ENCODE assay signal across 9 cellular contexts in the genomic region with DNA sequence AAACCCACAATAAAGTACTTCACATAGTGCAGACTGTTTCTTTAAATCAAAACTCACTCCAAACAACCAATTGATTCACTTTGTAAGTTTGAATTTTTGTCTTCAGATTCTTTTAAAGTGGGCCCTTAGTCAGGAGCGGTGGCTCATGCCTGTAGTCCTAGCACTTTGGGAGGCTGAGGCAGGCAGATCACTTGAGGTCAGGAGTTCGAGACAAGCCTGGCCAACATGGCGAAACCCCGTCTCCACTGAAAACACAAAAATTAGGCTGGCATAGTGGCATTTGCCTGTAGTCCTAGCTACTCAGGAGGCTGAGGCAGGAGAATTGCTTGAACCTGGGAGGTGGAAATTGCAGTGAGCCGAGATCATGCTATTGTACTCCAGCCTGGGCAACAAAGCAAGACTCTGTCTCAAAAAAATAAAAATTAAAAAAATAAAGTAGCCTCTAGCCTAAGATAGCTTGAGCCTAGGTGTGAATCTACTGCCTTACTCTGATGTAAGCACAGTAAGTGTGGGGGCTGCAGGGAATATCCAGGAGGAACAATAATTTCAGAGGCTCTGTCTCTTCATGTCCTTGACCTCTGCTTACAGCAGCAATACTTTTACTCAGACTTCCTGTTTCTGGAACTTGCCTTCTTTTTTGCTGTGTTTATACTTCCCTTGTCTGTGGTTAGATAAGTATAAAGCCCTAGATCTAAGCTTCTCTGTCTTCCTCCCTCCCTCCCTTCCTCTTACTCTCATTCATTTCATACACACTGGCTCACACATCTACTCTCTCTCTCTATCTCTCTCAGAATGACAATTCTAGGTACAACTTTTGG. TPM values are rescaled to one million over a fixed set of nuclear protein-coding genes. Genes with fewer than 3 reads are reported as not detected.
DNase-seq lines count a peak whose midpoint lies in the region; ATAC-seq and TF ChIP-seq lines count a peak whose summit lies in the region.
"Had no signal": no experiment of that assay in that cellular context is flagged by ENCODE, and none has a peak within 500 bp of the region (broad histone marks: within the 10 kb centered on the region; RNA-seq: fewer than 3 reads in every experiment).

A gene with protein sequence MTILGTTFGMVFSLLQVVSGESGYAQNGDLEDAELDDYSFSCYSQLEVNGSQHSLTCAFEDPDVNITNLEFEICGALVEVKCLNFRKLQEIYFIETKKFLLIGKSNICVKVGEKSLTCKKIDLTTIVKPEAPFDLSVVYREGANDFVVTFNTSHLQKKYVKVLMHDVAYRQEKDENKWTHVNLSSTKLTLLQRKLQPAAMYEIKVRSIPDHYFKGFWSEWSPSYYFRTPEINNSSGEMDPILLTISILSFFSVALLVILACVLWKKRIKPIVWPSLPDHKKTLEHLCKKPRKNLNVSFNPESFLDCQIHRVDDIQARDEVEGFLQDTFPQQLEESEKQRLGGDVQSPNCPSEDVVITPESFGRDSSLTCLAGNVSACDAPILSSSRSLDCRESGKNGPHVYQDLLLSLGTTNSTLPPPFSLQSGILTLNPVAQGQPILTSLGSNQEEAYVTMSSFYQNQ (plus strand): TSS at position 706 of the 818 bp plus-strand sequence. CDS start 87 bp downstream, at position 793.

- H3K27me3 ChIP-seq in Peyer's patch: no peaks in the 10 kb centered on the region
- H3K27me3 ChIP-seq in endodermal cell (ENCODE audit: control insufficient read depth, insufficient read depth, low read length, poor library complexity, severe bottlenecking): no peaks in the 10 kb centered on the region
- H3K27me3 ChIP-seq in thoracic aorta (replicated peaks; ENCODE audit: insufficient read depth): no peaks in the 10 kb centered on the region
- H3K27me3 ChIP-seq: esophagus muscularis mucosa had no signal

- H3K36me3 Mint-ChIP-seq in activated T-cell treated with anti-CD3 and anti-CD28 coated beads, Interleukin-2, amount 50 U/mL, for 72 hours (ENCODE audit: insufficient read depth in 2 of 2): peaks cover 14 to 50% of the 10 kb centered on the region in 2 donors
- no peaks in the 10 kb centered on the region for H3K36me3 Mint-ChIP-seq in endodermal cell (ENCODE audit: low read depth)
- H3K36me3 Mint-ChIP-seq in stimulated activated memory B cell treated with anti-CD40 and anti-IgM and Interleukin-4, amounts not matched to agents 10 μg/mL and 1 μg/mL and 100 μg/mL, for 72 hours: no peaks in the 10 kb centered on the region

- H3K4me3 ChIP-seq in Peyer's patch (peak within 1 kb of the TSS; percentile 31 to 38 (median 37)), endodermal cell (ENCODE audit: low read length) (peak within 1 kb of the TSS; percentile 16), thoracic aorta (peak within 1 kb of the TSS; percentile 25), coronary artery (no peak within 1 kb of the TSS)
- H3K4me3 ChIP-seq: esophagus muscularis mucosa had no signal

- peak within 1 kb of the TSS; percentile 91 to 92 for H3K4me3 Mint-ChIP-seq in activated T-cell treated with anti-CD3 and anti-CD28 coated beads, Interleukin-2, amount 50 U/mL, for 72 hours
- H3K4me3 Mint-ChIP-seq in endodermal cell: no peak within 1 kb of the TSS
- no peak within 1 kb of the TSS for H3K4me3 Mint-ChIP-seq in stimulated activated memory B cell treated with anti-CD40 and anti-IgM and Interleukin-4, amounts not matched to agents 10 μg/mL and 1 μg/mL and 100 μg/mL, for 72 hours

- WGBS in endodermal cell (ENCODE audit: insufficient coverage in 1 of 2, insufficient read length in 1 of 2), 2 experiments: 91 to 92% methylated on average over 4 to 5 of the region's 5 CpGs

- H3K27me3 Mint-ChIP-seq in activated T-cell treated with anti-CD3 and anti-CD28 coated beads, Interleukin-2, amount 50 U/mL, for 72 hours (ENCODE audit: low read depth): no peaks in the 10 kb centered on the region
- no peaks in the 10 kb centered on the region for H3K27me3 Mint-ChIP-seq in endodermal cell (ENCODE audit: insufficient read depth)
- H3K27me3 Mint-ChIP-seq in stimulated activated memory B cell treated with anti-CD40 and anti-IgM and Interleukin-4, amounts not matched to agents 10 μg/mL and 1 μg/mL and 100 μg/mL, for 72 hours: no peaks in the 10 kb centered on the region

- TF ChIP-seq CTCF in Peyer's patch (IDR thresholded peaks at IDR 0.05) (no peak), endodermal cell (conservative IDR thresholded peaks at IDR 0.05) (no peak), thoracic aorta (IDR thresholded peaks at IDR 0.05) (no peak), coronary artery (IDR thresholded peaks at IDR 0.05) (no peak)

- DNase-seq in activated T-cell treated with anti-CD3 and anti-CD28 coated beads, Interleukin-2, amount 50 U/mL, for 72 hours: no peak
- no peak for DNase-seq in activated T-cell treated with anti-CD3 and anti-CD28 coated beads for 4 hours
- no peak for DNase-seq in Peyer's patch
- DNase-seq in endodermal cell: no peak
- DNase-seq in thoracic aorta (ENCODE audit: low spot score): no peak
- no peak for DNase-seq in cerebellar cortex (ENCODE audit: low spot score)
- DNase-seq in coronary artery (ENCODE audit: low spot score): no peak

- H3K4me1 ChIP-seq in Peyer's patch (peaks cover 0 to 8% (median 0%) of the 10 kb centered on the region in 4 donors), endodermal cell (ENCODE audit: control insufficient read depth, insufficient read depth, low read length) (peaks cover 34% of the 10 kb centered on the region), thoracic aorta (ENCODE audit: control insufficient read depth in 1 of 2, low read depth in 2 of 2) (no peaks in the 10 kb centered on the region)

- no peaks in the 10 kb centered on the region for H3K9me3 Mint-ChIP-seq in activated T-cell treated with anti-CD3 and anti-CD28 coated beads, Interleukin-2, amount 50 U/mL, for 72 hours
- no peaks in the 10 kb centered on the region for H3K9me3 Mint-ChIP-seq in endodermal cell
- peaks cover 3% of the 10 kb centered on the region for H3K9me3 Mint-ChIP-seq in stimulated activated memory B cell treated with anti-CD40 and anti-IgM and Interleukin-4, amounts not matched to agents 10 μg/mL and 1 μg/mL and 100 μg/mL, for 72 hours

- peak; percentile 68 to 73 for TF ChIP-seq POLR2A in Peyer's patch (IDR thresholded peaks at IDR 0.05)

- peak; percentile 64 to 66 for ATAC-seq in activated T-cell treated with anti-CD3 and anti-CD28 coated beads, Interleukin-2, amount 50 U/mL, for 72 hours (replicated peaks in 1 of 2)
- no peak for ATAC-seq in thoracic aorta (ENCODE audit: insufficient number of reproducible peaks, low FRiP score, low read depth)
- no peak for ATAC-seq in stimulated activated memory B cell treated with anti-CD40 and anti-IgM and Interleukin-4, amounts not matched to agents 10 μg/mL and 1 μg/mL and 100 μg/mL, for 72 hours

- H3K27ac ChIP-seq in Peyer's patch (peak within 1 kb of the TSS; percentile 65 to 81 (median 68)), endodermal cell (ENCODE audit: low read depth, low read length) (no peak within 1 kb of the TSS), thoracic aorta (no peak within 1 kb of the TSS), coronary artery (no peak within 1 kb of the TSS)
- H3K27ac ChIP-seq: esophagus muscularis mucosa had no signal

- H3K4me1 Mint-ChIP-seq in activated T-cell treated with anti-CD3 and anti-CD28 coated beads, Interleukin-2, amount 50 U/mL, for 72 hours (ENCODE audit: low read depth): peaks cover 95% of the 10 kb centered on the region
- peaks cover 46% of the 10 kb centered on the region for H3K4me1 Mint-ChIP-seq in endodermal cell
- no peaks in the 10 kb centered on the region for H3K4me1 Mint-ChIP-seq in stimulated activated memory B cell treated with anti-CD40 and anti-IgM and Interleukin-4, amounts not matched to agents 10 μg/mL and 1 μg/mL and 100 μg/mL, for 72 hours

- H3K36me3 ChIP-seq in Peyer's patch: no peaks in the 10 kb centered on the region
- H3K36me3 ChIP-seq in endodermal cell (ENCODE audit: control insufficient read depth, insufficient read depth, low read length): no peaks in the 10 kb centered on the region
- no peaks in the 10 kb centered on the region for H3K36me3 ChIP-seq in thoracic aorta
- H3K36me3 ChIP-seq: esophagus muscularis mucosa had no signal

- H3K27ac Mint-ChIP-seq in activated T-cell treated with anti-CD3 and anti-CD28 coated beads, Interleukin-2, amount 50 U/mL, for 72 hours: peak within 1 kb of the TSS; percentile 89
- peak within 1 kb of the TSS; percentile 72 for H3K27ac Mint-ChIP-seq in endodermal cell
- H3K27ac Mint-ChIP-seq in stimulated activated memory B cell treated with anti-CD40 and anti-IgM and Interleukin-4, amounts not matched to agents 10 μg/mL and 1 μg/mL and 100 μg/mL, for 72 hours: no peak within 1 kb of the TSS

- H3K9ac ChIP-seq in endodermal cell (ENCODE audit: extremely low read depth, low read length, poor library complexity, severe bottlenecking): no peak within 1 kb of the TSS

- no peaks in the 10 kb centered on the region for H3K9me3 ChIP-seq in Peyer's patch
- H3K9me3 ChIP-seq in endodermal cell (ENCODE audit: control insufficient read depth, low read length): peaks cover 6% of the 10 kb centered on the region
- no peaks in the 10 kb centered on the region for H3K9me3 ChIP-seq in thoracic aorta
- H3K9me3 ChIP-seq: esophagus muscularis mucosa had no signal

RNA-seq across cellular contexts. Expression of the gene that starts here (rescaled TPM):
- 100 to 1,000 TPM; 102 to 143 TPM for total RNA-seq in activated T-cell treated with anti-CD3 and anti-CD28 coated beads, Interleukin-2, amount 50 U/mL, for 72 hours
- 100 to 1,000 TPM in 1 of 4 donors, 10 to 100 TPM in 3; 36.8 to 101 (median 59.4) TPM for total RNA-seq in Peyer's patch
- under 1 TPM; 0.69 to 0.79 TPM for total RNA-seq in endodermal cell
- 0.18 TPM for polyA plus RNA-seq in endodermal cell (2013, experiment 1 of 2)
- 0.79 TPM for polyA plus RNA-seq in endodermal cell (2013, experiment 2 of 2)
- total RNA-seq in thoracic aorta: 10 to 100 TPM; 12.7 to 20.5 TPM

Comparison
In these comparisons a context has a peak if more than half of its experiments do, and no peak if none do; other contexts are left out.
1. RNA of the gene that starts here (total RNA-seq): 102 to 143 TPM in activated T-cell treated with anti-CD3 and anti-CD28 coated beads, Interleukin-2, amount 50 U/mL, for 72 hours, 36.8 to 101 TPM in Peyer's patch and 12.7 to 20.5 TPM in thoracic aorta; 0.69 to 0.79 TPM in endodermal cell; every median in the first group is over 4 times any median in the second.
2. ATAC-seq: peak in activated T-cell treated with anti-CD3 and anti-CD28 coated beads, Interleukin-2, amount 50 U/mL, for 72 hours (2 of 2); none in thoracic aorta (single experiment) and stimulated activated memory B cell treated with anti-CD40 and anti-IgM and Interleukin-4, amounts not matched to agents 10 μg/mL and 1 μg/mL and 100 μg/mL, for 72 hours (single experiment).
3. H3K4me3 Mint-ChIP-seq: peak in activated T-cell treated with anti-CD3 and anti-CD28 coated beads, Interleukin-2, amount 50 U/mL, for 72 hours (2 of 2); none in endodermal cell (single experiment) and stimulated activated memory B cell treated with anti-CD40 and anti-IgM and Interleukin-4, amounts not matched to agents 10 μg/mL and 1 μg/mL and 100 μg/mL, for 72 hours (single experiment).
4. H3K27ac ChIP-seq: peak in Peyer's patch (4 of 4); none in endodermal cell (single experiment), thoracic aorta (0 of 2) and coronary artery (0 of 2).